In the genomic region with DNA sequence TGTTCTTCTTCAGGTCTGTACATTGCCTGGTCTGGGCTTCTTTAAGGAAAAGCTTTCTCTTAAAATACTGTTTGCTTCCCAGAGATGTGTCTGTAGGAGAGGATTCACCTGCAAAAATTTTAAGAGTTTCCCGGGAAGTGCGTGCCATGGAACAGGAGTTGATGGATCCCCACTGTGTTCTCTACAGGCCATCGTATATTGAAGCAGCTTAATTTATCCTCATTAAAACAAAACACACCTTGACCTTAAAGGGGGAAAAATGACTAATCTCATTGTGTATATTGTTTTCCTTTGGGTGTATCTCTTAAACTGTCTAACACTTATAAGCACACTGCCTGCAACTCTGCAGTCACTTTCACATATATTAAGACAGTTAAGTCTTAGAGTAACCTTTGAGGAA, we compare ENCODE assay signal across 16 cellular contexts.
"Had no signal": no experiment of that assay in that cellular context is flagged by ENCODE, and none has a peak within 500 bp of the region (broad histone marks: within the 10 kb centered on the region; RNA-seq: fewer than 3 reads in every experiment).

No MANE protein-coding gene starts in this region.

- DNase-seq: effector memory CD8-positive, alpha-beta T cell; foreskin keratinocyte; head of caudate nucleus; kidney; mesendoderm; naive thymus-derived CD8-positive, alpha-beta T cell; psoas muscle; retina; right lobe of liver; stimulated activated CD4-positive, alpha-beta T cell treated with anti-CD3 and anti-CD28 coated beads, Interleukin-4, amount 100 ng/mL, for 4 hours; stimulated activated naive B cell treated with anti-CD40 and anti-IgM and Interleukin-4, amounts not matched to agents 10 μg/mL and 1 μg/mL and 100 μg/mL, for 72 hours; stimulated activated naive CD8-positive, alpha-beta T cell treated with anti-CD3 and anti-CD28 coated beads, Interleukin-15, amount 100 ng/mL, for 72 hours; testis; transverse colon had no signal

- H3K27me3 ChIP-seq: foreskin keratinocyte, hepatocyte, neutrophil, right lobe of liver, testis, transverse colon had no signal

- H3K9me3 Mint-ChIP-seq: effector memory CD8-positive, alpha-beta T cell; naive thymus-derived CD8-positive, alpha-beta T cell; stimulated activated naive B cell treated with anti-CD40 and anti-IgM and Interleukin-4, amounts not matched to agents 10 μg/mL and 1 μg/mL and 100 μg/mL, for 72 hours; stimulated activated naive CD8-positive, alpha-beta T cell treated with anti-CD3 and anti-CD28 coated beads, Interleukin-15, amount 100 ng/mL, for 72 hours had no signal

- H3K4me3 ChIP-seq: hepatocyte, psoas muscle, right lobe of liver, testis, transverse colon had no signal

- H3K9me3 ChIP-seq: neutrophil, psoas muscle, right lobe of liver, testis, transverse colon had no signal

- H3K4me3 Mint-ChIP-seq: effector memory CD8-positive, alpha-beta T cell; naive thymus-derived CD8-positive, alpha-beta T cell; stimulated activated naive B cell treated with anti-CD40 and anti-IgM and Interleukin-4, amounts not matched to agents 10 μg/mL and 1 μg/mL and 100 μg/mL, for 72 hours; stimulated activated naive CD8-positive, alpha-beta T cell treated with anti-CD3 and anti-CD28 coated beads, Interleukin-15, amount 100 ng/mL, for 72 hours had no signal

- H3K36me3 Mint-ChIP-seq: naive thymus-derived CD8-positive, alpha-beta T cell; stimulated activated naive B cell treated with anti-CD40 and anti-IgM and Interleukin-4, amounts not matched to agents 10 μg/mL and 1 μg/mL and 100 μg/mL, for 72 hours had no signal

- H3K27ac Mint-ChIP-seq: effector memory CD8-positive, alpha-beta T cell; naive thymus-derived CD8-positive, alpha-beta T cell; stimulated activated naive B cell treated with anti-CD40 and anti-IgM and Interleukin-4, amounts not matched to agents 10 μg/mL and 1 μg/mL and 100 μg/mL, for 72 hours; stimulated activated naive CD8-positive, alpha-beta T cell treated with anti-CD3 and anti-CD28 coated beads, Interleukin-15, amount 100 ng/mL, for 72 hours had no signal

- H3K36me3 ChIP-seq: neutrophil, right lobe of liver, transverse colon had no signal

- ATAC-seq: effector memory CD8-positive, alpha-beta T cell; foreskin keratinocyte; naive thymus-derived CD8-positive, alpha-beta T cell; psoas muscle; right lobe of liver; stimulated activated naive B cell treated with anti-CD40 and anti-IgM and Interleukin-4, amounts not matched to agents 10 μg/mL and 1 μg/mL and 100 μg/mL, for 72 hours; stimulated activated naive CD8-positive, alpha-beta T cell treated with anti-CD3 and anti-CD28 coated beads, Interleukin-15, amount 100 ng/mL, for 72 hours had no signal

- H3K27ac ChIP-seq: foreskin keratinocyte, hepatocyte, neutrophil, psoas muscle, right lobe of liver, testis, transverse colon had no signal

- H3K27me3 Mint-ChIP-seq: effector memory CD8-positive, alpha-beta T cell; naive thymus-derived CD8-positive, alpha-beta T cell; stimulated activated naive CD8-positive, alpha-beta T cell treated with anti-CD3 and anti-CD28 coated beads, Interleukin-15, amount 100 ng/mL, for 72 hours had no signal

- H3K4me1 ChIP-seq: testis had no signal
